15 cellular contexts compared by ENCODE assay signal in the genomic region with DNA sequence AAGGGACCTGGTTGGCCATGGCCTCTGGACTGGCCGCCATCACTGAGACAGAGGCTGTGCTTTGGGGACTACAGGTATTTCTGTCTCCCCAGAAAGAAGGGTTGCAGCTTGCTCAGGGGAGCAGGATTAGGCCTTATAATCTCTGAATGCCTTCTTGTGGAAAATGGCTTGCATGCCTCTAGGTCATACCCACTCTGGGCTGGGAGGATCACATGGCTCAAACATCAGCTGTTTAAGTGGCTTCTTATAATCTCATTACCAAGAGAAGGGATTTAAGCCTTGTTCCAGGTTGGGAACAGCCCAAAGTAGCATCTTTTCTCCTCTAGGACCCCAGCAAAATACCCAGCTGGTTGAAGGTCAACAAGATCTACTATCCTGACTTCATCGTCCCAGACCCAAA. TPM values are rescaled to one million over a fixed set of nuclear protein-coding genes. Genes with fewer than 3 reads are reported as not detected.
A peak's percentile ranks its signal among the peaks of the same experiment; 100 is the strongest.
DNase-seq lines count a peak whose midpoint lies in the region; ATAC-seq and TF ChIP-seq lines count a peak whose summit lies in the region.
"Had no signal": no experiment of that assay in that cellular context is flagged by ENCODE, and none has a peak within 500 bp of the region (broad histone marks: within the 10 kb centered on the region; RNA-seq: fewer than 3 reads in every experiment).

No MANE protein-coding gene starts in this region.

- peak overlapping the region; percentile 99; the same call in 1 of the 2 replicates for H3K27ac ChIP-seq in VCaP
- H3K27ac ChIP-seq: 22Rv1 had no signal

- peaks cover 89% of the 10 kb centered on the region for H3K36me3 Mint-ChIP-seq in stimulated activated effector memory CD8-positive, alpha-beta T cell treated with anti-CD3 and anti-CD28 coated beads, Interleukin-12 subunit alpha, Interleukin-12 subunit beta, amount 100 ng/mL, for 72 hours

- no peak for ATAC-seq in stimulated activated effector memory CD8-positive, alpha-beta T cell treated with anti-CD3 and anti-CD28 coated beads, Interleukin-12 subunit alpha, Interleukin-12 subunit beta, amount 100 ng/mL, for 72 hours
- ATAC-seq in left lobe of liver: no peak

- DNase-seq in NCI-H524 (lab: John Stamatoyannopoulos, UW): peak; percentile 23 to 73
- no peak for DNase-seq in NCI-H524 treated with DMSO at 0.1 percent for 48 hours (lab: John Stamatoyannopoulos, UW)
- DNase-seq in islet precursor cell: peak; percentile 33
- no peak for DNase-seq in stimulated activated effector memory CD8-positive, alpha-beta T cell treated with anti-CD3 and anti-CD28 coated beads, Interleukin-12 subunit alpha, Interleukin-12 subunit beta, amount 100 ng/mL, for 72 hours (ENCODE audit: low spot score in 2 of 2)
- DNase-seq in SW480 (ENCODE audit: low spot score): no peak
- no peak for DNase-seq in NCI-H2029 (lab: John Stamatoyannopoulos, UW)
- no peak for DNase-seq in left lobe of liver (ENCODE audit: low spot score)
- DNase-seq: Calu3; CD4-positive, alpha-beta memory T cell; H9; NCI-H187 treated with DMSO at 0.1 percent for 48 hours; RPMI8226 had no signal

- peaks cover 8% of the 10 kb centered on the region for H3K4me1 Mint-ChIP-seq in stimulated activated effector memory CD8-positive, alpha-beta T cell treated with anti-CD3 and anti-CD28 coated beads, Interleukin-12 subunit alpha, Interleukin-12 subunit beta, amount 100 ng/mL, for 72 hours
- H3K4me1 Mint-ChIP-seq: H9 had no signal

- TF ChIP-seq CTCF in VCaP (conservative IDR thresholded peaks at IDR 0.05): no peak

- peak overlapping the region; percentile 86 for H3K27ac Mint-ChIP-seq in stimulated activated effector memory CD8-positive, alpha-beta T cell treated with anti-CD3 and anti-CD28 coated beads, Interleukin-12 subunit alpha, Interleukin-12 subunit beta, amount 100 ng/mL, for 72 hours
- H3K27ac Mint-ChIP-seq: B cell, H9 had no signal

- no peaks in the 10 kb centered on the region for H3K9me3 Mint-ChIP-seq in stimulated activated effector memory CD8-positive, alpha-beta T cell treated with anti-CD3 and anti-CD28 coated beads, Interleukin-12 subunit alpha, Interleukin-12 subunit beta, amount 100 ng/mL, for 72 hours
- H3K9me3 Mint-ChIP-seq: CD4-positive, alpha-beta memory T cell; H9 had no signal

- H3K4me3 Mint-ChIP-seq in stimulated activated effector memory CD8-positive, alpha-beta T cell treated with anti-CD3 and anti-CD28 coated beads, Interleukin-12 subunit alpha, Interleukin-12 subunit beta, amount 100 ng/mL, for 72 hours: no peak overlapping the region
- H3K4me3 Mint-ChIP-seq: B cell; CD4-positive, alpha-beta memory T cell; H9 had no signal

RNA-seq across cellular contexts. Expression of a gene that starts 19.1 kb away (rescaled TPM):
- 16.3 TPM for total RNA-seq in left lobe of liver

RNA-seq across cellular contexts. Expression of a gene that starts 38.1 kb away (rescaled TPM):
- total RNA-seq in left lobe of liver: 4.4 TPM

RNA-seq across cellular contexts. Expression of a gene that starts 38.2 kb away (rescaled TPM):
- total RNA-seq in left lobe of liver: 2.1 TPM

Comparison
In these comparisons a context has a peak if more than half of its experiments do, and no peak if none do; other contexts are left out.
1. DNase-seq: peak in NCI-H524 (2 of 2) and islet precursor cell (single experiment); none in NCI-H524 treated with DMSO at 0.1 percent for 48 hours (single experiment), stimulated activated effector memory CD8-positive, alpha-beta T cell treated with anti-CD3 and anti-CD28 coated beads, Interleukin-12 subunit alpha, Interleukin-12 subunit beta, amount 100 ng/mL, for 72 hours (0 of 2), SW480 (single experiment), NCI-H2029 (single experiment) and left lobe of liver (single experiment).